ENCODE assay signal across 1 cellular context in genomic region chr7:47677093-47677492, GRCh38.
TF ChIP-seq lines count a peak whose summit lies in the region.

No MANE protein-coding gene starts in this region.

TF ChIP-seq in K562, 482 proteins besides CTCF, POLR2A, EP300 and RAD21 (continued from another document):
- TF ChIP-seq CHD7 (IDR thresholded peaks at IDR 0.05; ENCODE audit: low read depth, low read length) (no peak), RCOR1 (IDR thresholded peaks at IDR 0.05; ENCODE audit: borderline replicate concordance in 1 of 2, low read depth in 2 of 2, low read length in 2 of 2) (no peak), GTF2A2 (tag; IDR thresholded peaks at IDR 0.05) (no peak)
